18 cellular contexts compared by ENCODE assay signal in genomic region chr14:61628192-61628591, GRCh38.
"Had no signal": no experiment of that assay in that cellular context is flagged by ENCODE, and none has a peak within 500 bp of the region (broad histone marks: within the 10 kb centered on the region; RNA-seq: fewer than 3 reads in every experiment).

No MANE protein-coding gene starts in this region.

- H3K27me3 ChIP-seq: body of pancreas, cardiac muscle cell, spleen, upper lobe of left lung had no signal

- FAIRE-seq: keratinocyte had no signal

- H3K9me3 ChIP-seq: body of pancreas, spleen, thoracic aorta, upper lobe of left lung had no signal

- H3K4me1 ChIP-seq: body of pancreas, spleen, upper lobe of left lung had no signal

- H3K4me3 ChIP-seq: body of pancreas, cardiac muscle cell, spleen, thoracic aorta, upper lobe of left lung had no signal

- H3K36me3 ChIP-seq: cardiac muscle cell, spleen, thoracic aorta, upper lobe of left lung had no signal

- H3K27ac ChIP-seq: body of pancreas, cardiac muscle cell, epithelial cell of prostate, thoracic aorta had no signal

- DNase-seq: activated CD4-positive, alpha-beta T cell treated with anti-CD3 and anti-CD28 coated beads for 4 hours; activated CD4-positive, alpha-beta T cell treated with anti-CD3 and anti-CD28 coated beads, Interleukin-2, amount 50 U/mL, for 48 hours; activated CD4-positive, CD25-positive, alpha-beta regulatory T cell; activated naive CD4-positive, alpha-beta T cell treated with anti-CD3 and anti-CD28 coated beads, Interleukin-2, amount 10 ng/mL, durations not matched to agents 7 days and 5 days; activated T-cell treated with anti-CD3 and anti-CD28 coated beads, Interleukin-2, amount 50 U/mL, for 48 hours; body of pancreas; cortex of kidney; left colon; nephron progenitor cell; spleen; stimulated activated CD4-positive, alpha-beta T cell treated with anti-CD3 and anti-CD28 coated beads, Interleukin-4, amount 100 ng/mL, for 1 hour; stimulated activated naive CD4-positive, alpha-beta T cell treated with Interleukin-2 at 50 U/mL for 16 hours; T-helper 17 cell; upper lobe of left lung had no signal

- ATAC-seq: body of pancreas, left colon, T-helper 17 cell had no signal
